Comparison of ENCODE assay signal across 8 cellular contexts in the genomic region with DNA sequence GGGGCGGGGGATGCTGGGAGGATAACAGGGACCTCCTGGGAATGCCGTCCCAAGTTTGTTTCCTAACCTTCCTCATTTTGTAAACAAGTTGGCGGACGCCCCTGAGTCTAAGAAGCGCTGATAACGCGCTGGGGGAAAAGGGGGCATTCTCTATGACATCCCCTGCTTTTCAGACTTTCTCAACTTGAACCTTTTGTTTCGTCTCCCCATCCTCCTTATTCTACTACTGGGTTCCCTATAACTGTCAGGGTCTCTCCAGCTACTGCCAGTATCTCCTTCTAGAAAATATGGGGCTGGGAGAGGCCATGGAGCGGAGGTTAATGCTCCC. TPM values are rescaled to one million over a fixed set of nuclear protein-coding genes. Genes with fewer than 3 reads are reported as not detected.
DNase-seq lines count a peak whose midpoint lies in the region; ATAC-seq and TF ChIP-seq lines count a peak whose summit lies in the region.

No MANE protein-coding gene starts in this region.

- 15% methylated on average over 9 of the region's 9 CpGs for WGBS in suprapubic skin

- H3K4me3 ChIP-seq in left lung = peak overlapping the region; percentile 69 to 78
- H3K4me3 ChIP-seq in suprapubic skin = peak overlapping the region; percentile 90

- DNase-seq in activated CD4-positive, alpha-beta T cell treated with anti-CD3 and anti-CD28 coated beads for 36 hours = no peak
- DNase-seq in activated CD4-positive, alpha-beta T cell treated with anti-CD3 and anti-CD28 coated beads, Interleukin-2, amount 50 U/mL, for 48 hours = no peak
- no peak for DNase-seq in left lung
- no peak for DNase-seq in suprapubic skin (ENCODE audit: low spot score in 2 of 2)
- no peak for DNase-seq in DMS 273 (lab: John Stamatoyannopoulos, UW; ENCODE audit: unreplicated experiment)
- DNase-seq in NCI-H146 (lab: John Stamatoyannopoulos, UW) = no peak

- no peaks in the 10 kb centered on the region for H3K36me3 ChIP-seq in left lung
- H3K36me3 ChIP-seq in suprapubic skin = peaks cover 13% of the 10 kb centered on the region

- H3K9me3 ChIP-seq in left lung = no peaks in the 10 kb centered on the region
- H3K9me3 ChIP-seq in suprapubic skin = no peaks in the 10 kb centered on the region

- TF ChIP-seq EP300 in suprapubic skin (IDR thresholded peaks at IDR 0.05) = no peak

- no peak for ATAC-seq in activated CD4-positive, alpha-beta T cell treated with anti-CD3 and anti-CD28 coated beads for 36 hours
- ATAC-seq in left lung (no peak), GM21717 (IDR thresholded peaks at IDR 0.05; ENCODE audit: unreplicated experiment) (no peak)

- TF ChIP-seq CTCF in left lung (IDR thresholded peaks at IDR 0.05) = no peak
- TF ChIP-seq CTCF in suprapubic skin (IDR thresholded peaks at IDR 0.05) = no peak

- H3K27me3 ChIP-seq in left lung = peaks cover 0 to 21% of the 10 kb centered on the region in 2 donors
- no peaks in the 10 kb centered on the region for H3K27me3 ChIP-seq in suprapubic skin

- H3K4me1 Mint-ChIP-seq in activated CD4-positive, alpha-beta T cell treated with anti-CD3 and anti-CD28 coated beads for 36 hours = peaks cover 13% of the 10 kb centered on the region

- TF ChIP-seq POLR2A in suprapubic skin (IDR thresholded peaks at IDR 0.05) = no peak

- H3K4me1 ChIP-seq in left lung = peaks cover 0 to 31% of the 10 kb centered on the region in 2 donors
- H3K4me1 ChIP-seq in suprapubic skin = peaks cover 21% of the 10 kb centered on the region

- H3K27ac Mint-ChIP-seq in activated CD4-positive, alpha-beta T cell treated with anti-CD3 and anti-CD28 coated beads for 36 hours = no peak overlapping the region

- H3K27ac ChIP-seq in angular gyrus (ENCODE audit: low read depth, low read length) = peak overlapping the region; percentile 81
- H3K27ac ChIP-seq in left lung = peak overlapping the region; percentile 66 to 85
- H3K27ac ChIP-seq in suprapubic skin = peak overlapping the region; percentile 88

- POLR2A ChIA-PET in activated CD4-positive, alpha-beta T cell treated with anti-CD3 and anti-CD28 coated beads for 36 hours (lab: Charles Lee) = no interaction called here

- no peaks in the 10 kb centered on the region for H3K9me3 Mint-ChIP-seq in activated CD4-positive, alpha-beta T cell treated with anti-CD3 and anti-CD28 coated beads for 36 hours (ENCODE audit: low read depth)

- H3K36me3 Mint-ChIP-seq in activated CD4-positive, alpha-beta T cell treated with anti-CD3 and anti-CD28 coated beads for 36 hours (ENCODE audit: low read depth) = no peaks in the 10 kb centered on the region

- H3K27me3 Mint-ChIP-seq in activated CD4-positive, alpha-beta T cell treated with anti-CD3 and anti-CD28 coated beads for 36 hours = peaks cover 3% of the 10 kb centered on the region

- CTCF ChIA-PET in activated CD4-positive, alpha-beta T cell treated with anti-CD3 and anti-CD28 coated beads for 36 hours (lab: Charles Lee) = interaction anchor here (0.7 kb wide), 1 partner anchor 23 kb away, joined by 4 read pairs; no protein-coding TSS in a partner anchor

- intact Hi-C loops in activated CD4-positive, alpha-beta T cell treated with anti-CD3 and anti-CD28 coated beads for 36 hours (cut with DNase I, micrococcal nuclease) = loop anchor here in 1 of 2 experiments (2.0 to 10.0 kb wide), 4 partner anchors 26 to 546 kb away; a partner anchor contains a TSS
- intact Hi-C loops in left lung (cut with DNase I) = no loop called here

- H3K4me3 Mint-ChIP-seq in activated CD4-positive, alpha-beta T cell treated with anti-CD3 and anti-CD28 coated beads for 36 hours = peak overlapping the region; percentile 67

RNA-seq across cellular contexts. Expression of a gene that starts 0.7 kb away (rescaled TPM):
- under 1 TPM; 0.09 to 0.26 TPM for total RNA-seq in activated CD4-positive, alpha-beta T cell treated with anti-CD3 and anti-CD28 coated beads for 36 hours
- total RNA-seq in left lung (1 to 10 TPM; 5.8 to 9.1 TPM), suprapubic skin (10 to 100 TPM; 17.1 to 57.0 (median 41.1) TPM)

RNA-seq across cellular contexts. Expression of a gene that starts 26.8 kb away (rescaled TPM):
- under 1 TPM; 0.28 to 0.41 TPM for total RNA-seq in activated CD4-positive, alpha-beta T cell treated with anti-CD3 and anti-CD28 coated beads for 36 hours
- total RNA-seq in left lung (1 to 10 TPM in 1 of 2 donors, under 1 TPM in 1; 0.52 to 1.1 TPM), suprapubic skin (1 to 10 TPM in 1 of 4 donors, not detected in 3; 2.3 TPM)

Comparison
In these comparisons a context has a peak if more than half of its experiments do, and no peak if none do; other contexts are left out.
1. RNA of a gene that starts 0.7 kb away (total RNA-seq): 17.1 to 57.0 TPM in suprapubic skin and 5.8 to 9.1 TPM in left lung; 0.09 to 0.26 TPM in activated CD4-positive, alpha-beta T cell treated with anti-CD3 and anti-CD28 coated beads for 36 hours; every median in the first group is over 4 times any median in the second.
2. Peak in every context shown above with its lines, with median percentiles within 50 percentile points of each other: H3K27ac ChIP-seq.